Comparison of ENCODE assay signal across 16 cellular contexts in the genomic region with DNA sequence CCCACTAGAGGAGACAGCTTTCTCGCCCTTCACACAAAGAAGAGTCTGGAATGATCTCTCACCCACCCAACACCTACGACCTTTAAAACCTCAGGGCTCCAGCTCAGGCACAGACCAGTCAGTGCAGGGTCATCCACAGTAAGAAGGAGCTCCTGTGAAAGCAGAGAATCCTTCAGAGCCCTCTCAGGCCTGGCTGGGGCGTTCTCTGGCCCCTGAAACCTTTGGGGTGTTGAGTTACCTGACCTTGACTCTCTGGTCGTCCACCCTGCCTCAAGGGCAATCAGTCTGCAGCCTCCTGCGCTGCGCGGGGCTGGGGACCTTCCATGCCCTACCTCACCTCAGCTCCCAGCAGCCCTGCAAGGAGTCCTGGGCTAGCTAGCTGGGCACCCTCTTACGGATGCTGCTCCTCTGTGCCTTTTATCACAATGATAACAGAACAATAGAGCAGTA.
"Had no signal": no experiment of that assay in that cellular context is flagged by ENCODE, and none has a peak within 500 bp of the region (broad histone marks: within the 10 kb centered on the region; RNA-seq: fewer than 3 reads in every experiment).

No MANE protein-coding gene starts in this region.

- H3K36me3 ChIP-seq: gastrocnemius medialis, tibial nerve had no signal

- H3K27ac ChIP-seq: body of pancreas, epithelial cell of prostate, gastrocnemius medialis, tibial nerve, VCaP had no signal

- ATAC-seq: activated CD4-positive, alpha-beta T cell treated with anti-CD3 and anti-CD28 coated beads for 36 hours; body of pancreas; gastrocnemius medialis; SK-N-SH treated with all-trans-retinoic acid at 6 μM for 48 hours; stimulated activated memory B cell treated with anti-CD40 and anti-IgM and Interleukin-4, amounts not matched to agents 10 μg/mL and 1 μg/mL and 100 μg/mL, for 72 hours had no signal

- H3K4me3 ChIP-seq: body of pancreas, gastrocnemius medialis, tibial nerve had no signal

- H3K4me1 ChIP-seq: gastrocnemius medialis, tibial nerve had no signal

- H3K9me3 ChIP-seq: body of pancreas, gastrocnemius medialis, tibial nerve had no signal

- DNase-seq: activated CD4-positive, alpha-beta memory T cell treated with anti-CD3 and anti-CD28 coated beads, Interleukin-2, amount 10 ng/mL, durations not matched to agents 7 days and 5 days; activated CD4-positive, alpha-beta T cell treated with anti-CD3 and anti-CD28 coated beads for 36 hours; activated naive CD4-positive, alpha-beta T cell treated with anti-CD3 and anti-CD28 coated beads, Interleukin-2, amount 50 U/mL, for 16 hours; activated T-cell treated with anti-CD3 and anti-CD28 coated beads, Interleukin-2, amount 50 U/mL, for 24 hours; body of pancreas; effector CD8-positive, alpha-beta T cell; gastrocnemius medialis; hippocampal formation; nephron progenitor cell; SHP77 treated with DMSO at 0.1 percent for 48 hours; T-helper 1 cell had no signal

- H3K27me3 ChIP-seq: body of pancreas, gastrocnemius medialis, tibial nerve had no signal
